In the genomic region with DNA sequence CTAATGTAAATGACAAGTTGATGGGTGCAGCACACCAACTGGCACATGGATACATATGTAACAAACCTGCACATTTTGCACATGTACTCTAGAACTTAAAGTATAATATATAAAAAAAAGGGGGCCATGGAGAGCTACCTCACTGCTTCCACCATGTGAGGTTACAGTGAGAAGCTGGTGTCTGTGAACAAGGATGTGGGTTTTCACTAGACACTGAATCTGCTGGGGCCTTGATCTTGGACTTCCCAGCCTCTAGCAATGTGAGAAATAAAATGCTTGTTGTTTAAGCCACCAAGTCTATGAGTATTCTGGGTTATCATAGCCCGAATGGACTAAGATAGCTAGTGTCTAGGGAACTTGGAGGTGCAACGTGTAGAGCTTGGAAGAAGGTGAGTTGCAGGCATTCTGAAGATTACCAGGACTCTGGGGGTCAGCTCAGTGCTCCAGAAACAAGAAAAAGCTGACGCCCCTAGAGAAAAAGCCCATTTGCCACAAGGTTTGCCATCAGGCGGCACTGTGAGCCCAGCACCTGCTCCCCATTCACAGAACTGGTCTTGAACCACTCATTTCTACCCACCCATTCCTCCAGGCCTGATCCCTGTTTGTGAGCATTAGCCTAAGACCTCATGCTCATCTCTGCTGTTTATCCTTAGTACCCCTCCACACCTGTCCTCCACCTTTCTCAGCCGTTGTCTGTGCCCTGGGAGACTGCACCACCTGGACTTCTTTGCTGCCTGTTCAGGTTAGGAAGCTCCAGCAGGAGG, we compare ENCODE assay signal across 1 cellular context.
TF ChIP-seq lines count a peak whose summit lies in the region.

No MANE protein-coding gene starts in this region.

TF ChIP-seq in IMR-90, 13 proteins besides CTCF, POLR2A, EP300 and RAD21:
- TF ChIP-seq MXI1 (IDR thresholded peaks at IDR 0.05; ENCODE audit: borderline replicate concordance, low read depth, low read length), result no peak
- no peak for TF ChIP-seq RCOR1 (IDR thresholded peaks at IDR 0.05; ENCODE audit: insufficient replicate concordance, low read length)
- TF ChIP-seq CHD1 (IDR thresholded peaks at IDR 0.05; ENCODE audit: low read depth, low read length), result no peak
- TF ChIP-seq MAZ (IDR thresholded peaks at IDR 0.05; ENCODE audit: borderline replicate concordance, low read depth, low read length), result no peak
- TF ChIP-seq, protein P1, sequence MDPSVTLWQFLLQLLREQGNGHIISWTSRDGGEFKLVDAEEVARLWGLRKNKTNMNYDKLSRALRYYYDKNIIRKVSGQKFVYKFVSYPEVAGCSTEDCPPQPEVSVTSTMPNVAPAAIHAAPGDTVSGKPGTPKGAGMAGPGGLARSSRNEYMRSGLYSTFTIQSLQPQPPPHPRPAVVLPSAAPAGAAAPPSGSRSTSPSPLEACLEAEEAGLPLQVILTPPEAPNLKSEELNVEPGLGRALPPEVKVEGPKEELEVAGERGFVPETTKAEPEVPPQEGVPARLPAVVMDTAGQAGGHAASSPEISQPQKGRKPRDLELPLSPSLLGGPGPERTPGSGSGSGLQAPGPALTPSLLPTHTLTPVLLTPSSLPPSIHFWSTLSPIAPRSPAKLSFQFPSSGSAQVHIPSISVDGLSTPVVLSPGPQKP (IDR thresholded peaks at IDR 0.05; ENCODE audit: borderline replicate concordance, low read depth, low read length), result no peak
- no peak for TF ChIP-seq CEBPB (IDR thresholded peaks at IDR 0.05; ENCODE audit: low read depth, low read length)
- TF ChIP-seq RFX5 (IDR thresholded peaks at IDR 0.05; ENCODE audit: low read depth, low read length), result no peak
- TF ChIP-seq, protein P2, sequence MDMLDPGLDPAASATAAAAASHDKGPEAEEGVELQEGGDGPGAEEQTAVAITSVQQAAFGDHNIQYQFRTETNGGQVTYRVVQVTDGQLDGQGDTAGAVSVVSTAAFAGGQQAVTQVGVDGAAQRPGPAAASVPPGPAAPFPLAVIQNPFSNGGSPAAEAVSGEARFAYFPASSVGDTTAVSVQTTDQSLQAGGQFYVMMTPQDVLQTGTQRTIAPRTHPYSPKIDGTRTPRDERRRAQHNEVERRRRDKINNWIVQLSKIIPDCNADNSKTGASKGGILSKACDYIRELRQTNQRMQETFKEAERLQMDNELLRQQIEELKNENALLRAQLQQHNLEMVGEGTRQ (IDR thresholded peaks at IDR 0.05; ENCODE audit: low read depth, low read length), result no peak
- no peak for TF ChIP-seq BHLHE40 (IDR thresholded peaks at IDR 0.05; ENCODE audit: low read depth, low read length)
- no peak for TF ChIP-seq FOS (IDR thresholded peaks at IDR 0.05; ENCODE audit: low read depth, low read length)
- no peak for TF ChIP-seq SMC3 (IDR thresholded peaks at IDR 0.05; ENCODE audit: low read depth, low read length)
- TF ChIP-seq NFE2L2 (IDR thresholded peaks at IDR 0.05; ENCODE audit: low read depth, low read length), result no peak
- TF ChIP-seq MAFK (IDR thresholded peaks at IDR 0.05; ENCODE audit: low read depth, low read length), result no peak
